In the genomic region with DNA sequence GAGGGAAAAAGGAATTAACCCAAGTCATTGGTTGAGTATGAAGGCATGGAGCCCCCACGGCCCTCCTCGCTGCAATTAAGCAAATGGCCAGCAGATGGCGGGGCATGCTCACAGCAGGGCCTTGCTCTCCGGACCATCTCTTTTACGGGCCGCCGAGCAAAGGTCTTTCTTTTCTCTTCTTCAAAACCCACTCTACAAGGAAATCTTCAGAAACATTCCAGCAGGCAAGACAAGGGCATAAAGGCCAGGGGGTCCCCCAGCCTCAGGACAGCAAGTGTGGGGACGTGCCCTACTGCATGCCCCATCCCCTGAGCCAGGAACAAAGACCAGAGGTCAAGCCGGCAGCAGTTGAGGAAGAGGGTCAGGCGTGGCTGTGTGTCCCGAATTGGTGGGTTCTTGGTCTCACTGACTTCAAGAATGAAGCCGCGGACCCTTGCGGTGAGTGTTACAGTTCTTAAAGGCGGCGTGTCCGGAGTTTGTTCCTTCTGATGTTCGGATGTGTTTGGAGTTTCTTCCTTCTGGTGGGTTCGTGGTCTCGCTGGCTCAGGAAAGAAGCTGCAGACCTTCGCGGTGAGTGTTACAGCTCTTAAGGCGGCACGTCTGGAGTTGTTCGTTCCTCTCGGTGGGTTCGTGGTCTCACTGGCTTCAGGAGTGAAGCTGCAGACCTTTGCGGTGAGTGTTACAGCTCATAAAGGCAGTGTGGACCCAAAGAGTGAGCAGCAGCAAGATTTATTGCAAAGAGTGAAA, we compare ENCODE assay signal across 8 cellular contexts. TPM values are rescaled to one million over a fixed set of nuclear protein-coding genes. Genes with fewer than 3 reads are reported as not detected.
A peak's percentile ranks its signal among the peaks of the same experiment; 100 is the strongest.
DNase-seq lines count a peak whose midpoint lies in the region; ATAC-seq and TF ChIP-seq lines count a peak whose summit lies in the region.
"Not testable (repeated sequence)": the region's sequence is repeated elsewhere in the genome, so short reads cannot be mapped to it uniquely, and the experiment has no call there.

No MANE protein-coding gene starts in this region.

- peak overlapping the region; percentile 35 for H3K4me3 ChIP-seq in HFF-Myc (replicated peaks; ENCODE audit: low read depth, low read length)
- peak overlapping the region; percentile 19 for H3K4me3 ChIP-seq in ovary

- H3K36me3 ChIP-seq in ovary: not testable (repeated sequence)

- H3K27ac Mint-ChIP-seq in T-cell; activated naive CD8-positive, alpha-beta T cell treated with anti-CD3 and anti-CD28 coated beads for 36 hours: not testable (repeated sequence)

- POLR2A ChIA-PET in T-cell (lab: Charles Lee): not testable (repeated sequence)

- DNase-seq in ELF-1 (ENCODE audit: low read depth, low spot score): peak; percentile 93
- DNase-seq in HFF-Myc (ENCODE audit: extremely low read depth, low read depth): not testable (repeated sequence)
- peak; percentile 49 for DNase-seq in NCI-H128 (lab: John Stamatoyannopoulos, UW; ENCODE audit: unreplicated experiment)
- peak; percentile 49 to 88 (median 80) for DNase-seq in T-cell
- DNase-seq in activated naive CD8-positive, alpha-beta T cell treated with anti-CD3 and anti-CD28 coated beads for 36 hours: peak; percentile 81
- peak; percentile 90 for DNase-seq in Right ventricle myocardium inferior (ENCODE audit: missing footprints)
- peak; percentile 73 to 88 (median 85) for DNase-seq in ovary
- DNase-seq in substantia nigra (lab: John Stamatoyannopoulos, UW): peak in 44 of 49 donors; percentile 11 to 85 (median 61)

- H3K4me1 ChIP-seq in ovary (ENCODE audit: insufficient read depth): not testable (repeated sequence)

- H3K9me3 Mint-ChIP-seq in T-cell; activated naive CD8-positive, alpha-beta T cell treated with anti-CD3 and anti-CD28 coated beads for 36 hours: not testable (repeated sequence)

- intact Hi-C loops in Right ventricle myocardium inferior (cut with DNase I): loop anchor here (1.0 to 10.0 kb wide), 2 partner anchors 126 to 376 kb away; a partner anchor contains a TSS
- intact Hi-C loops in ovary (cut with DNase I): loop anchor here in 3 of 4 donors (2.0 to 10.0 kb wide), 3 partner anchors 126 to 1914 kb away; no protein-coding TSS in a partner anchor

- H3K27me3 Mint-ChIP-seq in T-cell: not testable (repeated sequence)
- peaks cover 18% of the 10 kb centered on the region for H3K27me3 Mint-ChIP-seq in activated naive CD8-positive, alpha-beta T cell treated with anti-CD3 and anti-CD28 coated beads for 36 hours

- H3K4me1 Mint-ChIP-seq in T-cell: peaks cover 8 to 10% (median 9%) of the 10 kb centered on the region in 3 donors
- H3K4me1 Mint-ChIP-seq in activated naive CD8-positive, alpha-beta T cell treated with anti-CD3 and anti-CD28 coated beads for 36 hours: peaks cover 12% of the 10 kb centered on the region

- not testable (repeated sequence) for TF ChIP-seq EP300 in ovary (IDR thresholded peaks at IDR 0.05)

- not testable (repeated sequence) for TF ChIP-seq POLR2A in ovary (IDR thresholded peaks at IDR 0.05)

- H3K36me3 Mint-ChIP-seq in T-cell; activated naive CD8-positive, alpha-beta T cell treated with anti-CD3 and anti-CD28 coated beads for 36 hours: not testable (repeated sequence)

- peak overlapping the region; percentile 75 to 93 (median 78) for H3K4me3 Mint-ChIP-seq in T-cell
- H3K4me3 Mint-ChIP-seq in activated naive CD8-positive, alpha-beta T cell treated with anti-CD3 and anti-CD28 coated beads for 36 hours: peak overlapping the region; percentile 80

- CTCF ChIA-PET in T-cell (lab: Charles Lee): interaction anchor here (0.6 to 2.8 kb wide), 12 partner anchors 14 to 354 kb away, joined by 3 to 31 read pairs (median 4); no protein-coding TSS in a partner anchor

- H3K9me3 ChIP-seq in ovary: not testable (repeated sequence)

- WGBS in ovary, 3 donors: 7 to 23% (median 17%) methylated on average over 26 to 28 of the region's 28 CpGs

- ATAC-seq in T-cell (replicated peaks in 1 of 4) (peak; percentile 92 to 97 (median 94)), Right ventricle myocardium inferior (peak; percentile 91)

- not testable (repeated sequence) for H3K27ac ChIP-seq in ovary; substantia nigra (ENCODE audit: low read depth, low read length, poor library complexity, severe bottlenecking)

- not testable (repeated sequence) for H3K27me3 ChIP-seq in ovary

- TF ChIP-seq CTCF in HFF-Myc (IDR thresholded peaks at IDR 0.05; ENCODE audit: low read depth, low read length, missing control alignments): peak; percentile 95
- peak; percentile 83 to 89 (median 87) for TF ChIP-seq CTCF in ovary (IDR thresholded peaks at IDR 0.05)

RNA-seq across cellular contexts. Expression of a gene that starts 59.6 kb away (rescaled TPM):
- total RNA-seq in T-cell (10 to 100 TPM; 30.2 to 41.2 (median 38.1) TPM), Right ventricle myocardium inferior (23.9 TPM), ovary (10 to 100 TPM; 24.8 to 41.8 (median 35.6) TPM)
- total RNA-seq in activated naive CD8-positive, alpha-beta T cell treated with anti-CD3 and anti-CD28 coated beads for 36 hours: 100 to 1,000 TPM in 1 of 2 experiments, 10 to 100 TPM in 1; 99.6 to 102 TPM
- 10 to 100 TPM; 20.9 to 48.4 TPM for polyA plus RNA-seq in ovary
